ENCODE assay signal across 9 cellular contexts in genomic region chrX:17377795-17378194, GRCh38. TPM values are rescaled to one million over a fixed set of nuclear protein-coding genes. Genes with fewer than 3 reads are reported as not detected.
DNase-seq lines count a peak whose midpoint lies in the region; TF ChIP-seq lines count a peak whose summit lies in the region.
"Had no signal": no experiment of that assay in that cellular context is flagged by ENCODE, and none has a peak within 500 bp of the region (broad histone marks: within the 10 kb centered on the region; RNA-seq: fewer than 3 reads in every experiment).

No MANE protein-coding gene starts in this region.

- H3K9me3 ChIP-seq in iPS DF 6.9 (ENCODE audit: control insufficient read depth, insufficient read depth, low read length) (no peaks in the 10 kb centered on the region), stomach (peaks cover 0 to 15% (median 5%) of the 10 kb centered on the region in 4 donors)
- no peaks in the 10 kb centered on the region for H3K9me3 ChIP-seq in CD8-positive, alpha-beta memory T cell (ENCODE audit: low read length)

- H3K36me3 Mint-ChIP-seq in activated CD4-positive, alpha-beta T cell treated with anti-CD3 and anti-CD28 coated beads, Interleukin-2, amount 10 ng/mL, durations not matched to agents 7 days and 5 days (ENCODE audit: low read depth): no peaks in the 10 kb centered on the region
- H3K36me3 Mint-ChIP-seq in activated T-helper 1 cell treated with anti-CD3 and anti-CD28 coated beads, Interleukin-12 subunit alpha, Interleukin-12 subunit beta, Interleukin-2, Interleukin-4 antibody, amounts not matched to agents 30 ng/mL and 10 ng/mL and 1 ng/mL, durations not matched to agents 14 hours and 24 hours and 36 hours (ENCODE audit: low read depth): no peaks in the 10 kb centered on the region
- H3K36me3 Mint-ChIP-seq in CD8-positive, alpha-beta memory T cell: no peaks in the 10 kb centered on the region
- H3K36me3 Mint-ChIP-seq: CD4-positive, alpha-beta memory T cell had no signal

- H3K4me3 ChIP-seq in iPS DF 6.9 (ENCODE audit: low read length) (peak overlapping the region; percentile 73; the same call in 1 of the 2 replicates), stomach (peak overlapping the region; percentile 52 to 70 (median 60))
- H3K4me3 ChIP-seq in CD8-positive, alpha-beta memory T cell (ENCODE audit: low read length): no peak overlapping the region

- TF ChIP-seq CTCF in stomach (IDR thresholded peaks at IDR 0.05) (no peak), GM20000 (IDR thresholded peaks at IDR 0.05; ENCODE audit: extremely low read depth, missing control alignments) (no peak)

- WGBS in iPS DF 6.9 (ENCODE audit: insufficient coverage, insufficient read length): no CpG with 5 or more reads among the region's 9 CpGs
- WGBS in stomach, 5 donors: 10 to 43% (median 31%) methylated on average over 9 of the region's 9 CpGs

- H3K27me3 ChIP-seq in iPS DF 6.9 (ENCODE audit: control insufficient read depth, insufficient read depth, low read length): peaks cover 14% of the 10 kb centered on the region
- peaks cover 5 to 22% (median 6%) of the 10 kb centered on the region in 3 donors for H3K27me3 ChIP-seq in stomach
- no peaks in the 10 kb centered on the region for H3K27me3 ChIP-seq in CD8-positive, alpha-beta memory T cell (ENCODE audit: insufficient read depth, low read length, poor library complexity, severe bottlenecking)

- H3K27me3 Mint-ChIP-seq in activated CD4-positive, alpha-beta T cell treated with anti-CD3 and anti-CD28 coated beads, Interleukin-2, amount 10 ng/mL, durations not matched to agents 7 days and 5 days: peaks cover 32% of the 10 kb centered on the region
- peaks cover 13% of the 10 kb centered on the region for H3K27me3 Mint-ChIP-seq in activated T-helper 1 cell treated with anti-CD3 and anti-CD28 coated beads, Interleukin-12 subunit alpha, Interleukin-12 subunit beta, Interleukin-2, Interleukin-4 antibody, amounts not matched to agents 30 ng/mL and 10 ng/mL and 1 ng/mL, durations not matched to agents 14 hours and 24 hours and 36 hours (ENCODE audit: insufficient read depth)
- peaks cover 12 to 27% of the 10 kb centered on the region in 2 donors for H3K27me3 Mint-ChIP-seq in CD8-positive, alpha-beta memory T cell

- no peak overlapping the region for H3K27ac Mint-ChIP-seq in activated CD4-positive, alpha-beta T cell treated with anti-CD3 and anti-CD28 coated beads, Interleukin-2, amount 10 ng/mL, durations not matched to agents 7 days and 5 days
- H3K27ac Mint-ChIP-seq in activated T-helper 1 cell treated with anti-CD3 and anti-CD28 coated beads, Interleukin-12 subunit alpha, Interleukin-12 subunit beta, Interleukin-2, Interleukin-4 antibody, amounts not matched to agents 30 ng/mL and 10 ng/mL and 1 ng/mL, durations not matched to agents 14 hours and 24 hours and 36 hours: peak overlapping the region; percentile 5
- no peak overlapping the region for H3K27ac Mint-ChIP-seq in CD8-positive, alpha-beta memory T cell
- H3K27ac Mint-ChIP-seq: CD4-positive, alpha-beta memory T cell had no signal

- no peak overlapping the region for H3K4me3 Mint-ChIP-seq in activated CD4-positive, alpha-beta T cell treated with anti-CD3 and anti-CD28 coated beads, Interleukin-2, amount 10 ng/mL, durations not matched to agents 7 days and 5 days
- no peak overlapping the region for H3K4me3 Mint-ChIP-seq in activated T-helper 1 cell treated with anti-CD3 and anti-CD28 coated beads, Interleukin-12 subunit alpha, Interleukin-12 subunit beta, Interleukin-2, Interleukin-4 antibody, amounts not matched to agents 30 ng/mL and 10 ng/mL and 1 ng/mL, durations not matched to agents 14 hours and 24 hours and 36 hours
- peak overlapping the region in 1 of 7 donors; percentile 35 for H3K4me3 Mint-ChIP-seq in CD8-positive, alpha-beta memory T cell
- H3K4me3 Mint-ChIP-seq: CD4-positive, alpha-beta memory T cell had no signal

- no peak for TF ChIP-seq EP300 in stomach (IDR thresholded peaks at IDR 0.05)

- H3K27ac ChIP-seq in iPS DF 6.9 (ENCODE audit: low read length): no peak overlapping the region
- H3K27ac ChIP-seq in stomach: peak overlapping the region in 2 of 5 donors; percentile 10 to 79
- no peak overlapping the region for H3K27ac ChIP-seq in CD8-positive, alpha-beta memory T cell (ENCODE audit: low read depth, low read length)

- POLR2A ChIA-PET in activated CD4-positive, alpha-beta T cell treated with anti-CD3 and anti-CD28 coated beads, Interleukin-2, amount 10 ng/mL, durations not matched to agents 7 days and 5 days (lab: Charles Lee): no interaction called here
- POLR2A ChIA-PET in CD8-positive, alpha-beta memory T cell (lab: Charles Lee): no interaction called here

- peaks cover 4% of the 10 kb centered on the region for H3K4me1 Mint-ChIP-seq in activated CD4-positive, alpha-beta T cell treated with anti-CD3 and anti-CD28 coated beads, Interleukin-2, amount 10 ng/mL, durations not matched to agents 7 days and 5 days
- H3K4me1 Mint-ChIP-seq in activated T-helper 1 cell treated with anti-CD3 and anti-CD28 coated beads, Interleukin-12 subunit alpha, Interleukin-12 subunit beta, Interleukin-2, Interleukin-4 antibody, amounts not matched to agents 30 ng/mL and 10 ng/mL and 1 ng/mL, durations not matched to agents 14 hours and 24 hours and 36 hours (ENCODE audit: low read depth): peaks cover 6% of the 10 kb centered on the region
- H3K4me1 Mint-ChIP-seq in CD8-positive, alpha-beta memory T cell: no peaks in the 10 kb centered on the region
- H3K4me1 Mint-ChIP-seq: CD4-positive, alpha-beta memory T cell had no signal

- intact Hi-C loops in activated T-helper 1 cell treated with anti-CD3 and anti-CD28 coated beads, Interleukin-12 subunit alpha, Interleukin-12 subunit beta, Interleukin-2, Interleukin-4 antibody, amounts not matched to agents 30 ng/mL and 10 ng/mL and 1 ng/mL, durations not matched to agents 14 hours and 24 hours and 36 hours (cut with micrococcal nuclease): loop anchor here (10.0 kb wide), 1 partner anchor 317 kb away; no protein-coding TSS in a partner anchor
- intact Hi-C loops in stomach (cut with DNase I; ENCODE audit: low total_unique reads): no loop called here

- H3K4me1 ChIP-seq in iPS DF 6.9 (ENCODE audit: control insufficient read depth, insufficient read depth, low read length): peaks cover 2% of the 10 kb centered on the region; the same call in 1 of the 2 replicates
- no peaks in the 10 kb centered on the region for H3K4me1 ChIP-seq in stomach
- H3K4me1 ChIP-seq in CD8-positive, alpha-beta memory T cell (ENCODE audit: insufficient read depth, low read length): no peaks in the 10 kb centered on the region

- TF ChIP-seq POLR2A in stomach (IDR thresholded peaks at IDR 0.05): no peak

- H3K36me3 ChIP-seq in iPS DF 6.9 (ENCODE audit: control insufficient read depth, insufficient read depth, low read length) (no peaks in the 10 kb centered on the region), stomach (no peaks in the 10 kb centered on the region)
- H3K36me3 ChIP-seq in CD8-positive, alpha-beta memory T cell (ENCODE audit: insufficient read depth, low read length): no peaks in the 10 kb centered on the region

- no peaks in the 10 kb centered on the region for H3K9me3 Mint-ChIP-seq in activated CD4-positive, alpha-beta T cell treated with anti-CD3 and anti-CD28 coated beads, Interleukin-2, amount 10 ng/mL, durations not matched to agents 7 days and 5 days
- peaks cover 2% of the 10 kb centered on the region for H3K9me3 Mint-ChIP-seq in activated T-helper 1 cell treated with anti-CD3 and anti-CD28 coated beads, Interleukin-12 subunit alpha, Interleukin-12 subunit beta, Interleukin-2, Interleukin-4 antibody, amounts not matched to agents 30 ng/mL and 10 ng/mL and 1 ng/mL, durations not matched to agents 14 hours and 24 hours and 36 hours
- H3K9me3 Mint-ChIP-seq in CD8-positive, alpha-beta memory T cell: peaks cover 4 to 10% (median 7%) of the 10 kb centered on the region in 5 donors

- CTCF ChIA-PET in activated CD4-positive, alpha-beta T cell treated with anti-CD3 and anti-CD28 coated beads, Interleukin-2, amount 10 ng/mL, durations not matched to agents 7 days and 5 days (lab: Charles Lee): no interaction called here
- CTCF ChIA-PET in CD8-positive, alpha-beta memory T cell (lab: Charles Lee): no interaction called here

- DNase-seq in activated CD4-positive, alpha-beta T cell treated with anti-CD3 and anti-CD28 coated beads, Interleukin-2, amount 10 ng/mL, durations not matched to agents 7 days and 5 days: peak; percentile 7
- no peak for DNase-seq in activated CD4-positive, alpha-beta T cell treated with anti-CD3 and anti-CD28 coated beads for 4 hours
- DNase-seq in activated T-helper 1 cell treated with anti-CD3 and anti-CD28 coated beads, Interleukin-12 subunit alpha, Interleukin-12 subunit beta, Interleukin-2, Interleukin-4 antibody, amounts not matched to agents 30 ng/mL and 10 ng/mL and 1 ng/mL, durations not matched to agents 14 hours and 24 hours and 36 hours (ENCODE audit: low spot score): no peak
- DNase-seq in iPS DF 6.9 (ENCODE audit: low read depth, low spot score) (no peak), stomach (no peak), SIG-M5 treated with dmso at 0.1 percent for 504 hours (lab: John Stamatoyannopoulos, UW; ENCODE audit: unreplicated experiment) (no peak), GM20000 (ENCODE audit: low spot score) (no peak)
- DNase-seq in CD8-positive, alpha-beta memory T cell: no peak

RNA-seq across cellular contexts. Expression of gene NHS, which starts 2.8 kb away (rescaled TPM):
- 1 to 10 TPM in 1 of 2 experiments, under 1 TPM in 1; 0.54 to 1.2 TPM for total RNA-seq in activated CD4-positive, alpha-beta T cell treated with anti-CD3 and anti-CD28 coated beads, Interleukin-2, amount 10 ng/mL, durations not matched to agents 7 days and 5 days
- total RNA-seq in activated T-helper 1 cell treated with anti-CD3 and anti-CD28 coated beads, Interleukin-12 subunit alpha, Interleukin-12 subunit beta, Interleukin-2, Interleukin-4 antibody, amounts not matched to agents 30 ng/mL and 10 ng/mL and 1 ng/mL, durations not matched to agents 14 hours and 24 hours and 36 hours: 8.1 and 11.1 TPM in 2 replicates
- total RNA-seq in stomach: 1 to 10 TPM; 2.9 to 7.5 (median 6.2) TPM
- 1 to 10 TPM in 2 of 3 donors, under 1 TPM in 1; 1.00 to 1.2 (median 1.1) TPM for polyA plus RNA-seq in stomach
- total RNA-seq in CD8-positive, alpha-beta memory T cell: 10 to 100 TPM in 1 of 2 experiments, 1 to 10 TPM in 1; 9.6 to 11.3 TPM
- polyA plus RNA-seq in CD8-positive, alpha-beta memory T cell: not detected
- polyA plus RNA-seq: CD4-positive, alpha-beta memory T cell had no signal
